Comparison of ENCODE assay signal across 33 cellular contexts in the genomic region with DNA sequence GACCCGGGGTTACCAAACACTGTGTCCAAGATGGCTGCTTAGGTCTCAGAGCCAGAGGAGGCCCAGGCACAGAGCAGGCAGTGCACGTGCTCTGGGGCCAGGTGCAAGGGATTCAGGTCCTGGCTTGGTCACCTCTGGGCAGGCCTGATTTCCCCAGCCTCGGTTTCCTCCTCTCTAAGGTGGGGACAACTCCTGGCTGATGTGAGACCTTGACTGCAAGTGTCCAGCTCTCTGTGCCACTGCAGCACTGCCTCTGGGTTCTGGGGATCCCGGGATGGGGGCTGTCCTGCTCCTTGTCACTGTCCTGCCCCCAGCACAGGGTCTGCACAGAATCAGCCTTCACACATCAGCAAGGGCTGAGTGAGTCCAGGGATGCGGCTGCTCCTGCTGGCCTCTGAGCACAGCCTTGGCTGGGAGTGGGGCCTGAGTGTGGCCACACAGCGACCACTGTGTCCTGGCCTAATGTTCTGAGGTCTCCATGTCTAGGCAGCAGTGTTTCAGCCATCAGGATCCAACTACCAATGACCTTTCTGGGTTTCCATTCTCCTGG.
"Had no signal": no experiment of that assay in that cellular context is flagged by ENCODE, and none has a peak within 500 bp of the region (broad histone marks: within the 10 kb centered on the region; RNA-seq: fewer than 3 reads in every experiment).

No MANE protein-coding gene starts in this region.

- H3K9me3 ChIP-seq: adrenal gland, Peyer's patch had no signal

- H3K27me3 ChIP-seq: adrenal gland, Peyer's patch had no signal

- H3K27ac ChIP-seq: adrenal gland, Peyer's patch, VCaP had no signal

- ATAC-seq: activated CD8-positive, alpha-beta T cell treated with anti-CD3 and anti-CD28 coated beads for 36 hours; activated naive CD4-positive, alpha-beta T cell treated with anti-CD3 and anti-CD28 coated beads, Interleukin-2, amount 50 U/mL, for 72 hours; activated T-cell treated with anti-CD3 and anti-CD28 coated beads, Interleukin-2, amount 50 U/mL, for 72 hours; activated T-helper 17 cell treated with anti-CD3 and anti-CD28 coated beads, Interleukin-2, amount 50 U/mL, for 72 hours; PC-3; SK-N-SH treated with all-trans-retinoic acid at 6 μM for 48 hours; T-cell; T-helper 17 cell had no signal

- H3K4me3 ChIP-seq: adrenal gland, Peyer's patch had no signal

- H3K36me3 ChIP-seq: adrenal gland, Peyer's patch had no signal

- DNase-seq: activated CD4-positive, alpha-beta T cell treated with anti-CD3 and anti-CD28 coated beads, Interleukin-2, amount 10 ng/mL, durations not matched to agents 24 days and 14 days; activated CD4-positive, alpha-beta T cell treated with anti-CD3 and anti-CD28 coated beads, Interleukin-2, amount 50 U/mL, for 4 hours; activated CD8-positive, alpha-beta T cell treated with anti-CD3 and anti-CD28 coated beads for 36 hours; activated gamma-delta T cell treated with Interleukin-2 at 50 U/mL for 16 hours; activated naive CD4-positive, alpha-beta T cell treated with anti-CD3 and anti-CD28 coated beads for 36 hours; activated T-cell treated with anti-CD3 and anti-CD28 coated beads, Interleukin-2, amount 50 U/mL, for 1 hour; activated T-cell treated with anti-CD3 and anti-CD28 coated beads, Interleukin-2, amount 50 U/mL, for 72 hours; adrenal gland; central memory CD4-positive, alpha-beta T cell; Karpas-422; KBM-7; NCI-H1048; NCI-H1105 treated with DMSO at 0.1 percent for 48 hours; NCI-H1436 treated with DMSO at 0.1 percent for 48 hours; NCI-H1694 treated with DMSO at 0.1 percent for 48 hours; NCI-H2029; NCI-H345; NCI-H510A; NCI-H526; NCI-H748 treated with DMSO at 0.1 percent for 48 hours; NK-92 treated with Interleukin-12 subunit alpha and Interleukin-12 subunit beta, amount 100 ng/mL, for 24 hours; PC-3; RPMI8226; SIG-M5; T-cell; T-helper 17 cell; T-helper 9 cell had no signal

- FAIRE-seq: bronchial epithelial cell had no signal

- H3K4me1 ChIP-seq: adrenal gland, Peyer's patch had no signal
